In genomic region chr5:12343543-12343942, GRCh38 we compare ENCODE assay signal across 18 cellular contexts.
DNase-seq lines count a peak whose midpoint lies in the region; ATAC-seq, FAIRE-seq and TF ChIP-seq lines count a peak whose summit lies in the region.
"Had no signal": no experiment of that assay in that cellular context is flagged by ENCODE, and none has a peak within 500 bp of the region (broad histone marks: within the 10 kb centered on the region; RNA-seq: fewer than 3 reads in every experiment).

No MANE protein-coding gene starts in this region.

- H3K27me3 ChIP-seq in GM23338 (ENCODE audit: insufficient read depth) = no peaks in the 10 kb centered on the region

- H3K27ac ChIP-seq in GM23338 (ENCODE audit: low read depth) = 0 out of 2 replicates have a peak overlapping the region, but pooled peaks have one; percentile 39

- peak overlapping the region; percentile 79; the same call in 1 of the 2 replicates for H2AFZ ChIP-seq in GM23338

- no peaks in the 10 kb centered on the region for H3F3A ChIP-seq in GM23338 (replicated peaks; ENCODE audit: low read depth)

- no peak for DNase-seq in GM23338 (ENCODE audit: low spot score)
- DNase-seq in NCI-H82 treated with DMSO at 0.1 percent for 48 hours (lab: John Stamatoyannopoulos, UW; ENCODE audit: unreplicated experiment) = peak; percentile 27
- DNase-seq in iPS-NIHi7 (ENCODE audit: extremely low spot score) = peak; percentile 16
- DNase-seq in posterior cingulate gyrus = no peak
- no peak for DNase-seq in GM19239 (ENCODE audit: insufficient read length, low spot score)
- DNase-seq in H4 (ENCODE audit: low spot score) = no peak
- DNase-seq: C1 segment of cervical spinal cord; Calu3; CD4-positive, alpha-beta memory T cell; COR-L47; DMS 273 treated with DMSO at 0.1 percent for 48 hours; DMS79; EL; GDM1; GOT3; H7; HCEC 1CT had no signal

- no peak for FAIRE-seq in GM19239 (lab: Jason Lieb, UNC)
- FAIRE-seq: GM12878 had no signal

- no peaks in the 10 kb centered on the region for H3K36me3 ChIP-seq in GM23338 (ENCODE audit: insufficient read depth)

- H3K36me3 Mint-ChIP-seq in GM23338 (ENCODE audit: low read depth) = peaks cover 34% of the 10 kb centered on the region
- H3K36me3 Mint-ChIP-seq: CD4-positive, alpha-beta memory T cell had no signal

- no peak overlapping the region for H3K4me3 Mint-ChIP-seq in GM23338
- H3K4me3 Mint-ChIP-seq: CD4-positive, alpha-beta memory T cell had no signal

- intact Hi-C loops in posterior cingulate gyrus (cut with DNase I) = no loop called here

- H3K4me1 ChIP-seq in GM23338 (ENCODE audit: insufficient read depth) = no peaks in the 10 kb centered on the region

- H3K4me2 ChIP-seq in GM23338 = no peak overlapping the region

- H3K27me3 Mint-ChIP-seq in GM23338 (ENCODE audit: insufficient read depth, low read depth, poor library complexity) = no peaks in the 10 kb centered on the region
- H3K27me3 Mint-ChIP-seq: CD4-positive, alpha-beta memory T cell had no signal

- ATAC-seq in GM23338 = peak; percentile 37; the same call in 2 of the 3 replicates
- ATAC-seq: GM12878 had no signal

- peaks cover 6% of the 10 kb centered on the region; the same call in 1 of the 2 replicates for H3K9me2 ChIP-seq in GM23338 (ENCODE audit: insufficient read depth)

- H3K79me2 ChIP-seq in GM23338 (replicated peaks; ENCODE audit: insufficient read depth) = no peaks in the 10 kb centered on the region

- no peak overlapping the region for H3K4me3 ChIP-seq in GM23338
- H3K4me3 ChIP-seq: GM12878 had no signal

- H4K20me1 ChIP-seq in GM23338 (replicated peaks; ENCODE audit: insufficient read depth) = no peaks in the 10 kb centered on the region

- H3K9me3 Mint-ChIP-seq in GM23338 = peaks cover 21% of the 10 kb centered on the region

- no peak for TF ChIP-seq CTCF in GM23338 (conservative IDR thresholded peaks at IDR 0.05; ENCODE audit: low read depth in 2 of 2)

- peaks cover 8% of the 10 kb centered on the region for H3K4me1 Mint-ChIP-seq in GM23338
- H3K4me1 Mint-ChIP-seq: CD4-positive, alpha-beta memory T cell had no signal

- H3K27ac Mint-ChIP-seq in GM23338 = peak overlapping the region; percentile 59; the same call in 1 of the 2 replicates
- H3K27ac Mint-ChIP-seq: CD4-positive, alpha-beta memory T cell had no signal

TF ChIP-seq in GM23338, 12 proteins besides CTCF, POLR2A, EP300 and RAD21:
- TF ChIP-seq EZH2 (IDR thresholded peaks at IDR 0.05; ENCODE audit: low read depth, unreplicated experiment) = no peak
- no peak for TF ChIP-seq ZNF114 (CRISPR knock-in tag; IDR thresholded peaks at IDR 0.05)

Comparison
In these comparisons a context has a peak if more than half of its experiments do, and no peak if none do; other contexts are left out.
1. DNase-seq: peak in NCI-H82 treated with DMSO at 0.1 percent for 48 hours (single experiment) and iPS-NIHi7 (single experiment); none in GM23338 (single experiment), posterior cingulate gyrus (0 of 10), GM19239 (single experiment) and H4 (single experiment).